9 cellular contexts compared by ENCODE assay signal in genomic region chr15:42133892-42134502, GRCh38.
DNase-seq lines count a peak whose midpoint lies in the region; ATAC-seq, FAIRE-seq and TF ChIP-seq lines count a peak whose summit lies in the region.
"Had no signal": no experiment of that assay in that cellular context is flagged by ENCODE, and none has a peak within 500 bp of the region (broad histone marks: within the 10 kb centered on the region; RNA-seq: fewer than 3 reads in every experiment).

No MANE protein-coding gene starts in this region.

- no peak overlapping the region for H3K27ac ChIP-seq in RWPE2 (ENCODE audit: poor library complexity, severe bottlenecking)

- DNase-seq in D721Med (ENCODE audit: insufficient read length, low spot score) (no peak), HuH-7 (ENCODE audit: low spot score) (peak; percentile 42), RWPE2 (ENCODE audit: low spot score) (peak; percentile 83), iPS-NIHi11 (ENCODE audit: low spot score) (peak; percentile 83), amniotic stem cell (lab: John Stamatoyannopoulos, UW) (no peak)
- peak; percentile 54 for DNase-seq in activated naive CD4-positive, alpha-beta T cell treated with Interleukin-2 at 50 U/mL for 16 hours
- peak; percentile 11 to 63 (median 15) for DNase-seq in stimulated activated CD4-positive, alpha-beta T cell treated with anti-CD3 and anti-CD28 coated beads, TNF-alpha, amount 100 ng/mL, for 24 hours (ENCODE audit: low read depth in 3 of 3)

- no peak for FAIRE-seq in D721Med (lab: Jason Lieb, UNC)
- FAIRE-seq: TTC549 had no signal

- no peak overlapping the region for H3K4me3 ChIP-seq in RWPE2 (ENCODE audit: severe bottlenecking)

- peaks cover 3% of the 10 kb centered on the region for H3K4me1 ChIP-seq in RWPE2 (ENCODE audit: insufficient read depth, poor library complexity, severe bottlenecking)

- no peaks in the 10 kb centered on the region for H3K27me3 ChIP-seq in RWPE2 (ENCODE audit: insufficient read depth, poor library complexity, severe bottlenecking)

- ATAC-seq in RWPE2 (ENCODE audit: low read depth) = peak; percentile 71
- no peak for ATAC-seq in HG02870 (IDR thresholded peaks at IDR 0.05; ENCODE audit: unreplicated experiment)

- no peaks in the 10 kb centered on the region for H3K36me3 ChIP-seq in RWPE2 (ENCODE audit: low read depth)

- H3K9me3 ChIP-seq in RWPE2 (ENCODE audit: severe bottlenecking) = no peaks in the 10 kb centered on the region

- TF ChIP-seq CTCF in D721Med (IDR thresholded peaks at IDR 0.05; ENCODE audit: insufficient read depth, missing control alignments) (peak; percentile 75), RWPE2 (IDR thresholded peaks at IDR 0.05; ENCODE audit: poor library complexity, severe bottlenecking) (peak; percentile 98)

Comparison
In these comparisons a context has a peak if more than half of its experiments do, and no peak if none do; other contexts are left out.
1. DNase-seq: peak in HuH-7 (single experiment), RWPE2 (single experiment), activated naive CD4-positive, alpha-beta T cell treated with Interleukin-2 at 50 U/mL for 16 hours (single experiment), iPS-NIHi11 (single experiment) and stimulated activated CD4-positive, alpha-beta T cell treated with anti-CD3 and anti-CD28 coated beads, TNF-alpha, amount 100 ng/mL, for 24 hours (3 of 3); none in D721Med (single experiment) and amniotic stem cell (single experiment).